In genomic region chr2:155546715-155547555, GRCh38 we compare ENCODE assay signal across 16 cellular contexts.
DNase-seq lines count a peak whose midpoint lies in the region; ATAC-seq and TF ChIP-seq lines count a peak whose summit lies in the region.
"Had no signal": no experiment of that assay in that cellular context is flagged by ENCODE, and none has a peak within 500 bp of the region (broad histone marks: within the 10 kb centered on the region; RNA-seq: fewer than 3 reads in every experiment).

No MANE protein-coding gene starts in this region.

- peaks cover 0 to 3% (median 0%) of the 10 kb centered on the region in 3 donors for H3K27me3 Mint-ChIP-seq in immature natural killer cell (ENCODE audit: low read depth in 3 of 3)
- H3K27me3 Mint-ChIP-seq: activated B cell treated with CpG ODN at 0.5 μM for 24 hours; natural killer cell treated with Interleukin-12 subunit alpha and Interleukin-12 subunit beta and Interleukin-15 and Interleukin-18, amount 100 ng/mL, for 72 hours had no signal

- H3K27ac ChIP-seq in OCI-LY3 (ENCODE audit: low read length) (no peak overlapping the region), stomach smooth muscle (ENCODE audit: low read length) (no peak overlapping the region)
- H3K27ac ChIP-seq: 22Rv1, cardiac muscle cell had no signal

- H3K27me3 ChIP-seq in OCI-LY3 (ENCODE audit: low read depth, low read length) (no peaks in the 10 kb centered on the region), stomach smooth muscle (ENCODE audit: control insufficient read depth in 1 of 2, insufficient read depth in 2 of 2, low read length in 2 of 2) (no peaks in the 10 kb centered on the region)
- H3K27me3 ChIP-seq: cardiac muscle cell had no signal

- H3K4me3 ChIP-seq in OCI-LY3 (ENCODE audit: low read length) (no peak overlapping the region), stomach smooth muscle (ENCODE audit: low read length in 2 of 2) (peak overlapping the region; percentile 0 to 71)
- H3K4me3 ChIP-seq: cardiac muscle cell had no signal

- TF ChIP-seq CTCF in OCI-LY3 (IDR thresholded peaks at IDR 0.05; ENCODE audit: low read depth, low read length) = no peak

- no peak overlapping the region for H3K27ac Mint-ChIP-seq in immature natural killer cell
- H3K27ac Mint-ChIP-seq: activated B cell treated with CpG ODN at 0.5 μM for 24 hours; natural killer cell treated with Interleukin-12 subunit alpha and Interleukin-12 subunit beta and Interleukin-15 and Interleukin-18, amount 100 ng/mL, for 72 hours; stimulated activated effector memory CD8-positive, alpha-beta T cell treated with anti-CD3 and anti-CD28 coated beads, Interleukin-12 subunit alpha, Interleukin-12 subunit beta, amount 100 ng/mL, for 72 hours had no signal

- POLR2A ChIA-PET in HEK293T (lab: Yijun Ruan, JAX) = no interaction called here

- H3K9me3 ChIP-seq in OCI-LY3 (ENCODE audit: insufficient read depth, low read length) (no peaks in the 10 kb centered on the region), stomach smooth muscle (ENCODE audit: control insufficient read depth in 2 of 2, low read length in 2 of 2) (no peaks in the 10 kb centered on the region)

- no peaks in the 10 kb centered on the region for H3K4me1 ChIP-seq in OCI-LY3 (ENCODE audit: low read length)
- no peaks in the 10 kb centered on the region for H3K4me1 ChIP-seq in stomach smooth muscle (ENCODE audit: control insufficient read depth, insufficient read depth, low read length)

- no peaks in the 10 kb centered on the region for H3K79me2 ChIP-seq in OCI-LY3 (ENCODE audit: low read length)

- H3K4me3 Mint-ChIP-seq in immature natural killer cell = peak overlapping the region in 1 of 5 donors; percentile 14
- H3K4me3 Mint-ChIP-seq: activated B cell treated with CpG ODN at 0.5 μM for 24 hours; natural killer cell treated with Interleukin-12 subunit alpha and Interleukin-12 subunit beta and Interleukin-15 and Interleukin-18, amount 100 ng/mL, for 72 hours; stimulated activated effector memory CD8-positive, alpha-beta T cell treated with anti-CD3 and anti-CD28 coated beads, Interleukin-12 subunit alpha, Interleukin-12 subunit beta, amount 100 ng/mL, for 72 hours had no signal

- intact Hi-C loops in left colon (cut with DNase I, micrococcal nuclease) = no loop called here

- H3K4me2 ChIP-seq in OCI-LY3 (ENCODE audit: low read length) = no peak overlapping the region

- H4K20me1 ChIP-seq in OCI-LY3 (ENCODE audit: insufficient read depth, low read length) = no peaks in the 10 kb centered on the region

- peaks cover 6 to 40% (median 12%) of the 10 kb centered on the region in 6 donors for H3K9me3 Mint-ChIP-seq in immature natural killer cell
- H3K9me3 Mint-ChIP-seq: activated B cell treated with CpG ODN at 0.5 μM for 24 hours; stimulated activated effector memory CD8-positive, alpha-beta T cell treated with anti-CD3 and anti-CD28 coated beads, Interleukin-12 subunit alpha, Interleukin-12 subunit beta, amount 100 ng/mL, for 72 hours had no signal

- no peak for ATAC-seq in left colon
- ATAC-seq: natural killer cell treated with Interleukin-12 subunit alpha and Interleukin-12 subunit beta and Interleukin-15 and Interleukin-18, amount 100 ng/mL, for 72 hours; stimulated activated effector memory CD8-positive, alpha-beta T cell treated with anti-CD3 and anti-CD28 coated beads, Interleukin-12 subunit alpha, Interleukin-12 subunit beta, amount 100 ng/mL, for 72 hours had no signal

- DNase-seq in DMS53 (lab: John Stamatoyannopoulos, UW) (peak; percentile 34), DMS53 treated with DMSO at 0.1 percent for 48 hours (lab: John Stamatoyannopoulos, UW; ENCODE audit: unreplicated experiment) (no peak), fibroblast of gingiva (ENCODE audit: low read depth) (peak; percentile 3), left colon (no peak), HEK293T (ENCODE audit: extremely low spot score) (no peak), immature natural killer cell (no peak)
- DNase-seq: activated B cell treated with CpG ODN at 0.5 μM for 24 hours; activated T-cell treated with anti-CD3 and anti-CD28 coated beads, Interleukin-2, amount 50 U/mL, for 48 hours; NCI-H2029 treated with DMSO at 0.1 percent for 48 hours; RPMI8226 had no signal

- no peaks in the 10 kb centered on the region for H3K4me1 Mint-ChIP-seq in immature natural killer cell
- H3K4me1 Mint-ChIP-seq: activated B cell treated with CpG ODN at 0.5 μM for 24 hours; stimulated activated effector memory CD8-positive, alpha-beta T cell treated with anti-CD3 and anti-CD28 coated beads, Interleukin-12 subunit alpha, Interleukin-12 subunit beta, amount 100 ng/mL, for 72 hours had no signal

- peak overlapping the region; percentile 82 for H2AFZ ChIP-seq in OCI-LY3 (ENCODE audit: low read depth, low read length)

- H3K36me3 ChIP-seq in OCI-LY3 (replicated peaks; ENCODE audit: low read depth, low read length) = no peaks in the 10 kb centered on the region
- no peaks in the 10 kb centered on the region for H3K36me3 ChIP-seq in stomach smooth muscle (ENCODE audit: control insufficient read depth in 2 of 2, insufficient read depth in 2 of 2, low read length in 2 of 2)
- H3K36me3 ChIP-seq: cardiac muscle cell had no signal

- H3K9ac ChIP-seq in OCI-LY3 (ENCODE audit: low read length) = no peak overlapping the region
- H3K9ac ChIP-seq in stomach smooth muscle (ENCODE audit: low read length in 2 of 2) = peak overlapping the region in 1 of 2 donors; percentile 42

- no peaks in the 10 kb centered on the region for H3K36me3 Mint-ChIP-seq in immature natural killer cell
- H3K36me3 Mint-ChIP-seq: natural killer cell treated with Interleukin-12 subunit alpha and Interleukin-12 subunit beta and Interleukin-15 and Interleukin-18, amount 100 ng/mL, for 72 hours; stimulated activated effector memory CD8-positive, alpha-beta T cell treated with anti-CD3 and anti-CD28 coated beads, Interleukin-12 subunit alpha, Interleukin-12 subunit beta, amount 100 ng/mL, for 72 hours had no signal

- CTCF ChIA-PET in HEK293T (lab: Yijun Ruan, JAX) = no interaction called here

TF ChIP-seq in HEK293T, 16 proteins besides CTCF, POLR2A, EP300 and RAD21:
- no peak for TF ChIP-seq CTBP1 (IDR thresholded peaks at IDR 0.05; ENCODE audit: borderline replicate concordance)

Comparison
In these comparisons a context has a peak if more than half of its experiments do, and no peak if none do; other contexts are left out.
1. DNase-seq: peak in DMS53 (single experiment) and fibroblast of gingiva (single experiment); none in DMS53 treated with DMSO at 0.1 percent for 48 hours (single experiment), left colon (0 of 2), HEK293T (single experiment) and immature natural killer cell (0 of 3).